In the genomic region with DNA sequence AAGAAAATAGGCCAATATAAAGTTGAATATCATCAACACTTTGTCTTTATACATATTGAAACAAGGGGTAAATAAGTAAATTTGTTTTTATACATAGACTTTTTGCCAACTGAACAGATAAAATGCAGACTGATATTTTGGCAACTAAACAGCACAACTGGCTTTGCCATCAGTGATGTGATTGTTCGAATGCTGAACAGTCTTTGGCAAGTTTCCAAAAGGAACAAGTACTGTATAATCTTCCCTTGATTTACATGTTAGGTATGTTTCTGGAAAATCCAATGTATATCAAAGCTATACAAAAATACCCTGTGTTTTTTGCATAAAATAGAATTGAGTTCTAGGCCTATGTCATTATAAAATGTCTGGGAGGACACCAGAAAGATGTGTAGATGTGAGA, we compare ENCODE assay signal across 15 cellular contexts. TPM values are rescaled to one million over a fixed set of nuclear protein-coding genes. Genes with fewer than 3 reads are reported as not detected.
"Had no signal": no experiment of that assay in that cellular context is flagged by ENCODE, and none has a peak within 500 bp of the region (broad histone marks: within the 10 kb centered on the region; RNA-seq: fewer than 3 reads in every experiment).

No MANE protein-coding gene starts in this region.

- H3K36me3 ChIP-seq: esophagus squamous epithelium, neutrophil, right atrium auricular region, stomach had no signal

- H3K27ac ChIP-seq: esophagus squamous epithelium, foreskin keratinocyte, hepatocyte, neutrophil, right atrium auricular region, stomach had no signal

- H3K9me3 ChIP-seq: esophagus squamous epithelium, neutrophil, right atrium auricular region, stomach had no signal

- DNase-seq: effector memory CD8-positive, alpha-beta T cell; esophagus squamous epithelium; foreskin keratinocyte; naive thymus-derived CD8-positive, alpha-beta T cell; posterior cingulate gyrus; small intestine; stimulated activated CD4-positive, alpha-beta T cell treated with anti-CD3 and anti-CD28 coated beads, Interleukin-12 subunit alpha, Interleukin-12 subunit beta, amount 100 ng/mL, for 4 hours; stimulated activated naive CD4-positive, alpha-beta T cell; stomach; substantia nigra; trophoblast cell had no signal

- H3K4me3 ChIP-seq: esophagus squamous epithelium, hepatocyte, right atrium auricular region, stomach had no signal

RNA-seq across cellular contexts. Expression of gene ANKRD1, which starts 18.2 kb away (rescaled TPM):
- total RNA-seq: esophagus squamous epithelium; foreskin keratinocyte; mononuclear cell; naive thymus-derived CD8-positive, alpha-beta T cell had no signal
